1 cellular context compared by ENCODE assay signal in genomic region chr12:42468341-42468821, GRCh38.
TF ChIP-seq lines count a peak whose summit lies in the region.

No MANE protein-coding gene starts in this region.

TF ChIP-seq in K562, 482 proteins besides CTCF, POLR2A, EP300 and RAD21:
- no peak for TF ChIP-seq MYC (IDR thresholded peaks at IDR 0.05; ENCODE audit: low read depth, low read length)
- no peak for TF ChIP-seq MYC (CRISPR knock-in tag; IDR thresholded peaks at IDR 0.05; ENCODE audit: borderline replicate concordance, low read depth)
- TF ChIP-seq DLX4 (CRISPR knock-in tag; IDR thresholded peaks at IDR 0.05) = no peak
- TF ChIP-seq HINFP (tag; conservative IDR thresholded peaks at IDR 0.05; ENCODE audit: low read depth) = no peak
- TF ChIP-seq ATF6 (CRISPR knock-in tag; IDR thresholded peaks at IDR 0.05) = no peak
- no peak for TF ChIP-seq ZNF318 (IDR thresholded peaks at IDR 0.05; ENCODE audit: borderline replicate concordance in 1 of 2, low read depth in 1 of 2)
- TF ChIP-seq SMARCA4 (IDR thresholded peaks at IDR 0.05) = no peak
- TF ChIP-seq CBFA2T2 (conservative IDR thresholded peaks at IDR 0.05) = no peak
- TF ChIP-seq HMBOX1 (IDR thresholded peaks at IDR 0.05) = no peak
- no peak for TF ChIP-seq MYBL2 (IDR thresholded peaks at IDR 0.05; ENCODE audit: low read depth)
- TF ChIP-seq MYBL2 (CRISPR knock-in tag; IDR thresholded peaks at IDR 0.05; ENCODE audit: borderline replicate concordance) = no peak
- no peak for TF ChIP-seq TOE1 (IDR thresholded peaks at IDR 0.05; ENCODE audit: borderline replicate concordance)
- no peak for TF ChIP-seq TOE1 (CRISPR knock-in tag; IDR thresholded peaks at IDR 0.05; ENCODE audit: borderline replicate concordance, low read depth)
- no peak for TF ChIP-seq NFIX (CRISPR knock-in tag; IDR thresholded peaks at IDR 0.05; ENCODE audit: low read depth)
- TF ChIP-seq MECOM (CRISPR knock-in tag; IDR thresholded peaks at IDR 0.05) = no peak
- TF ChIP-seq PCBP2 (IDR thresholded peaks at IDR 0.05; ENCODE audit: low read depth, low read length, poor library complexity, severe bottlenecking) = no peak
- no peak for TF ChIP-seq BCLAF1 (IDR thresholded peaks at IDR 0.05; ENCODE audit: borderline replicate concordance in 1 of 2, control insufficient read depth in 1 of 2, low read depth in 2 of 2, low read length in 1 of 2)
